7 cellular contexts compared by ENCODE assay signal in genomic region chr12:30694971-30695326, GRCh38. TPM values are rescaled to one million over a fixed set of nuclear protein-coding genes. Genes with fewer than 3 reads are reported as not detected.
DNase-seq lines count a peak whose midpoint lies in the region; ATAC-seq and TF ChIP-seq lines count a peak whose summit lies in the region.

No MANE protein-coding gene starts in this region.

- no peaks in the 10 kb centered on the region for H3K9me2 ChIP-seq in DOHH2 (replicated peaks; ENCODE audit: control insufficient read depth, low read length)

- no peaks in the 10 kb centered on the region for H3F3A ChIP-seq in DOHH2 (ENCODE audit: control insufficient read depth, insufficient read depth)
- peaks cover 8% of the 10 kb centered on the region for H3F3A ChIP-seq in neural progenitor cell (ENCODE audit: low read depth)

- peak overlapping the region; percentile 83 for H3K27ac Mint-ChIP-seq in activated CD8-positive, alpha-beta T cell treated with anti-CD3 and anti-CD28 coated beads, Interleukin-2, amount 10 ng/mL, durations not matched to agents 7 days and 5 days
- peak overlapping the region; percentile 96 for H3K27ac Mint-ChIP-seq in neural progenitor cell

- no peaks in the 10 kb centered on the region for H3K27me3 ChIP-seq in DOHH2 (ENCODE audit: control insufficient read depth, low read length)
- no peaks in the 10 kb centered on the region for H3K27me3 ChIP-seq in MG63
- H3K27me3 ChIP-seq in gastroesophageal sphincter = no peaks in the 10 kb centered on the region
- no peaks in the 10 kb centered on the region for H3K27me3 ChIP-seq in neural progenitor cell

- no peak for TF ChIP-seq EP300 in gastroesophageal sphincter (IDR thresholded peaks at IDR 0.05)

- H3K4me1 ChIP-seq in DOHH2 (ENCODE audit: control insufficient read depth, low read length) (peaks cover 20% of the 10 kb centered on the region), gastroesophageal sphincter (peaks cover 4 to 49% (median 22%) of the 10 kb centered on the region in 3 donors), neural progenitor cell (peaks cover 11% of the 10 kb centered on the region)

- peak; percentile 66 for DNase-seq in MG63
- DNase-seq in activated CD8-positive, alpha-beta T cell treated with anti-CD3 and anti-CD28 coated beads, Interleukin-2, amount 10 ng/mL, durations not matched to agents 7 days and 5 days = peak; percentile 26
- peak; percentile 64 for DNase-seq in neural progenitor cell (ENCODE audit: low spot score)

- TF ChIP-seq POLR2A in gastroesophageal sphincter (IDR thresholded peaks at IDR 0.05) = no peak

- 0% methylated on average over 3 to 8 of the region's 10 CpGs for WGBS in gastroesophageal sphincter (ENCODE audit: low coverage in 1 of 2), 2 donors

- peaks cover 3% of the 10 kb centered on the region; the same call in 1 of the 2 replicates for H3K36me3 ChIP-seq in DOHH2 (ENCODE audit: control insufficient read depth, low read length)
- H3K36me3 ChIP-seq in MG63 = no peaks in the 10 kb centered on the region
- H3K36me3 ChIP-seq in gastroesophageal sphincter = no peaks in the 10 kb centered on the region
- H3K36me3 ChIP-seq in neural progenitor cell = no peaks in the 10 kb centered on the region

- peaks cover 12% of the 10 kb centered on the region for H4K20me1 ChIP-seq in DOHH2 (ENCODE audit: control insufficient read depth, insufficient read depth, low read depth, low read length)
- peaks cover 17% of the 10 kb centered on the region for H4K20me1 ChIP-seq in neural progenitor cell (ENCODE audit: low read depth)

- peak overlapping the region; percentile 61 for H3K9ac ChIP-seq in neural progenitor cell

- H3K79me2 ChIP-seq in DOHH2 (ENCODE audit: control insufficient read depth, low read length) = peaks cover 52% of the 10 kb centered on the region
- H3K79me2 ChIP-seq in neural progenitor cell (ENCODE audit: low read depth) = peaks cover 41% of the 10 kb centered on the region

- H3K27ac ChIP-seq in DOHH2 (ENCODE audit: low read depth, low read length) (no peak overlapping the region), gastroesophageal sphincter (peak overlapping the region; percentile 36 to 89 (median 82)), neural progenitor cell (no peak overlapping the region)

- H3K4me2 ChIP-seq in DOHH2 (ENCODE audit: low read length) (peak overlapping the region; percentile 79), neural progenitor cell (peak overlapping the region; percentile 99)

- peak; percentile 17 for ATAC-seq in GM21619 (IDR thresholded peaks at IDR 0.05; ENCODE audit: unreplicated experiment)
- ATAC-seq in activated CD8-positive, alpha-beta T cell treated with anti-CD3 and anti-CD28 coated beads, Interleukin-2, amount 10 ng/mL, durations not matched to agents 7 days and 5 days = no peak
- ATAC-seq in gastroesophageal sphincter = peak; percentile 32
- no peak for ATAC-seq in GM21447 (IDR thresholded peaks at IDR 0.05; ENCODE audit: unreplicated experiment)

- H3K9me3 ChIP-seq in DOHH2 (ENCODE audit: control insufficient read depth, insufficient read depth, low read length) (no peaks in the 10 kb centered on the region), MG63 (no peaks in the 10 kb centered on the region), gastroesophageal sphincter (no peaks in the 10 kb centered on the region), neural progenitor cell (ENCODE audit: low read depth) (no peaks in the 10 kb centered on the region)

- POLR2A ChIA-PET in activated CD8-positive, alpha-beta T cell treated with anti-CD3 and anti-CD28 coated beads, Interleukin-2, amount 10 ng/mL, durations not matched to agents 7 days and 5 days (lab: Charles Lee) = interaction anchor here (0.8 to 2.1 kb wide), 3 partner anchors 12 to 59 kb away, joined by 5 to 21 read pairs (median 5); partner anchors contain the start of gene CAPRIN2

- H3K4me1 Mint-ChIP-seq in activated CD8-positive, alpha-beta T cell treated with anti-CD3 and anti-CD28 coated beads, Interleukin-2, amount 10 ng/mL, durations not matched to agents 7 days and 5 days (ENCODE audit: low read depth) = peaks cover 31% of the 10 kb centered on the region
- peaks cover 22% of the 10 kb centered on the region for H3K4me1 Mint-ChIP-seq in neural progenitor cell

- H2AFZ ChIP-seq in neural progenitor cell (replicated peaks) = peak overlapping the region; percentile 100

- TF ChIP-seq CTCF in DOHH2 (IDR thresholded peaks at IDR 0.05; ENCODE audit: low read depth, low read length, poor library complexity, severe bottlenecking) (no peak), gastroesophageal sphincter (IDR thresholded peaks at IDR 0.05) (no peak), neural progenitor cell (IDR thresholded peaks at IDR 0.05) (no peak)

- H3K27me3 Mint-ChIP-seq in activated CD8-positive, alpha-beta T cell treated with anti-CD3 and anti-CD28 coated beads, Interleukin-2, amount 10 ng/mL, durations not matched to agents 7 days and 5 days (ENCODE audit: low read depth) = peaks cover 11% of the 10 kb centered on the region
- peaks cover 2% of the 10 kb centered on the region for H3K27me3 Mint-ChIP-seq in neural progenitor cell (ENCODE audit: insufficient read depth, low read depth)

- H3K4me3 Mint-ChIP-seq in activated CD8-positive, alpha-beta T cell treated with anti-CD3 and anti-CD28 coated beads, Interleukin-2, amount 10 ng/mL, durations not matched to agents 7 days and 5 days = peak overlapping the region; percentile 92
- peak overlapping the region; percentile 97 for H3K4me3 Mint-ChIP-seq in neural progenitor cell

- peaks cover 1% of the 10 kb centered on the region for H3K36me3 Mint-ChIP-seq in activated CD8-positive, alpha-beta T cell treated with anti-CD3 and anti-CD28 coated beads, Interleukin-2, amount 10 ng/mL, durations not matched to agents 7 days and 5 days (ENCODE audit: low read depth)
- H3K36me3 Mint-ChIP-seq in neural progenitor cell = no peaks in the 10 kb centered on the region

- H3K4me3 ChIP-seq in DOHH2 (ENCODE audit: low read length) (peak overlapping the region; percentile 89), MG63 (peak overlapping the region; percentile 94), gastroesophageal sphincter (peak overlapping the region; percentile 72 to 78), neural progenitor cell (peak overlapping the region; percentile 96)

- CTCF ChIA-PET in activated CD8-positive, alpha-beta T cell treated with anti-CD3 and anti-CD28 coated beads, Interleukin-2, amount 10 ng/mL, durations not matched to agents 7 days and 5 days (lab: Charles Lee) = interaction anchor here (1.1 to 4.6 kb wide), 8 partner anchors 10 to 101 kb away, joined by 3 to 19 read pairs (median 6); no protein-coding TSS in a partner anchor

- H3K9me3 Mint-ChIP-seq in activated CD8-positive, alpha-beta T cell treated with anti-CD3 and anti-CD28 coated beads, Interleukin-2, amount 10 ng/mL, durations not matched to agents 7 days and 5 days (ENCODE audit: insufficient read depth) = no peaks in the 10 kb centered on the region
- no peaks in the 10 kb centered on the region for H3K9me3 Mint-ChIP-seq in neural progenitor cell

RNA-seq across cellular contexts. Expression of gene IPO8, which starts 0.7 kb away (rescaled TPM):
- 27.9 and 36.3 TPM in 2 replicates for total RNA-seq in MG63 (2014; rRNA removed; shearing (Covaris generic); ENCODE audit: low replicate concordance)
- total RNA-seq in activated CD8-positive, alpha-beta T cell treated with anti-CD3 and anti-CD28 coated beads, Interleukin-2, amount 10 ng/mL, durations not matched to agents 7 days and 5 days = 10 to 100 TPM; 50.8 to 52.2 TPM
- total RNA-seq in gastroesophageal sphincter (10 to 100 TPM; 34.7 to 73.9 (median 44.7) TPM), neural progenitor cell (ENCODE audit: low replicate concordance) (26.6 and 54.5 TPM in 2 replicates)

RNA-seq across cellular contexts. Expression of gene CAPRIN2, which starts 59.8 kb away (rescaled TPM):
- total RNA-seq in MG63 (2014; rRNA removed; shearing (Covaris generic); ENCODE audit: low replicate concordance) = 8.0 and 14.2 TPM in 2 replicates
- 10 to 100 TPM in 1 of 2 experiments, 1 to 10 TPM in 1; 8.9 to 10.7 TPM for total RNA-seq in activated CD8-positive, alpha-beta T cell treated with anti-CD3 and anti-CD28 coated beads, Interleukin-2, amount 10 ng/mL, durations not matched to agents 7 days and 5 days
- total RNA-seq in gastroesophageal sphincter (10 to 100 TPM; 20.5 to 38.3 (median 27.8) TPM), neural progenitor cell (ENCODE audit: low replicate concordance) (49.9 and 53.2 TPM in 2 replicates)

Comparison
In these comparisons a context has a peak if more than half of its experiments do, and no peak if none do; other contexts are left out.
1. H3K27ac ChIP-seq: peak in gastroesophageal sphincter (4 of 4); none in DOHH2 (single experiment) and neural progenitor cell (single experiment).
2. ATAC-seq: peak in GM21619 (single experiment) and gastroesophageal sphincter (single experiment); none in activated CD8-positive, alpha-beta T cell treated with anti-CD3 and anti-CD28 coated beads, Interleukin-2, amount 10 ng/mL, durations not matched to agents 7 days and 5 days (single experiment) and GM21447 (single experiment).
3. Peak in every context shown above with its lines, with median percentiles within 50 percentile points of each other: H3K4me3 ChIP-seq and DNase-seq.